Comparison of ENCODE assay signal across 8 cellular contexts in the genomic region with DNA sequence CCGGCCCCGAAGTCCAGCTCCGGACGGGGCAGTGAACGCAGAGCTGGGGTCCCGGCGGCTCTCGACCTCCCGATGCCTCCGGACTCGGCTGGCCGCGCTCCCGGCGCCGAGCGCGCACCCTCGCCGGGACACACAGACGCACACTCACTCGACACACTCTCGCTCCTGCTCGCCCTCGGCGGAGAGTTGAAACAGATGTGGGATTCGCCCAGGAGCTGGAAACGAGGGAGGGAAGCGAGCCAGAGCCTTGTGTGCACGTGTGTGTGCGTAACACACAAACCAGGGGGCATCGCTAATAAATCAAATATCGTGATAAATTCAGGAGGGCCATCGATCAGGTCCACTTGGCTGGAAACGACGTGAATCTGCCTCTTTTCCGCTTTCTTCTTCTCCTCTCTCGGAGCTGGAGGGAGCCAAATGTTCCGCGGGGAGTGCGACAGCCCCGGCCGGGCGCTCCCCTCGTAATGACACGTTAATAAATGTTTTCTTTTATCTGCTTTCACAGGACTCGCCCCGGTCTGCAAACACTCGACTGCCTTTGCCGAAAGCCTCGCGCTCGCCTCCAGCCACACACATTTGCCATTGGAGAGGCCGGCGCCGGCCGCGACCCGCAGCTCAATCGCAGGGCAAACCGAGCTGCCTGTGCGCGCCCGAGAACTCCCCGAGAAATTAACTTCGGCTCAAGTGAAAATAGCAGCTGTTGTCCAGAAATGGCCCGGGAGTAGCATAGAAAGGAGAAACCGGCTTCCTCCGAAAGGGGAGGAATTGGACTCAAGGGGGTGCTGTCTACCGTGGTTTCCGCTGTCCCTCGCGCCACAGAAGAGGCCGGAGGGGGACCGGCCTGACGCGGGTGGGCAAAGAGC. TPM values are rescaled to one million over a fixed set of nuclear protein-coding genes. Genes with fewer than 3 reads are reported as not detected.
A peak's percentile ranks its signal among the peaks of the same experiment; 100 is the strongest.
DNase-seq lines count a peak whose midpoint lies in the region; ATAC-seq and TF ChIP-seq lines count a peak whose summit lies in the region.

No MANE protein-coding gene starts in this region.

- no peaks in the 10 kb centered on the region for H3K36me3 ChIP-seq in GM23338 (ENCODE audit: insufficient read depth)
- H3K36me3 ChIP-seq in NT2/D1 (ENCODE audit: insufficient read depth, insufficient read length, low read length), result peaks cover 19% of the 10 kb centered on the region
- H3K36me3 ChIP-seq in sigmoid colon, result no peaks in the 10 kb centered on the region

- peak overlapping the region; percentile 89 for H3K4me3 Mint-ChIP-seq in GM23338

- H3K4me1 Mint-ChIP-seq in GM23338, result peaks cover 27% of the 10 kb centered on the region

- H3K9ac ChIP-seq in NT2/D1 (ENCODE audit: insufficient read length, low read depth), result peak overlapping the region; percentile 89

- H3K27me3 Mint-ChIP-seq in GM23338 (ENCODE audit: insufficient read depth, low read depth, poor library complexity), result peaks cover 27% of the 10 kb centered on the region

- TF ChIP-seq CTCF in C4-2B (conservative IDR thresholded peaks at IDR 0.05) (peak; percentile 78), GM23338 (conservative IDR thresholded peaks at IDR 0.05; ENCODE audit: low read depth in 2 of 2) (peak; percentile 71 to 78), sigmoid colon (IDR thresholded peaks at IDR 0.05) (peak; percentile 52 to 75 (median 66))

- peak; percentile 71 for ATAC-seq in GM23338
- ATAC-seq in HG03378 (IDR thresholded peaks at IDR 0.05; ENCODE audit: unreplicated experiment), result no peak

- DNase-seq in GM23338 (ENCODE audit: low spot score) (peak; percentile 77), NT2/D1 (ENCODE audit: low read depth, low spot score) (no peak), cerebellum (ENCODE audit: low spot score) (peak; percentile 16), inferior parietal cortex (ENCODE audit: extremely low spot score) (peak; percentile 74), sigmoid colon (peak; percentile 87), COLO829 (ENCODE audit: low spot score) (no peak)

- no peak overlapping the region for H3K27ac ChIP-seq in C4-2B
- no peak overlapping the region for H3K27ac ChIP-seq in GM23338 (ENCODE audit: low read depth)
- peak overlapping the region; percentile 82 to 93 (median 86) for H3K27ac ChIP-seq in sigmoid colon

- no peaks in the 10 kb centered on the region for H4K20me1 ChIP-seq in GM23338 (replicated peaks; ENCODE audit: insufficient read depth)

- TF ChIP-seq POLR2A in sigmoid colon (IDR thresholded peaks at IDR 0.05), result no peak

- intact Hi-C loops in sigmoid colon (cut with DNase I), result loop anchor here (1.0 to 5.0 kb wide), 6 partner anchors 61 to 834 kb away; no protein-coding TSS in a partner anchor

- H2AFZ ChIP-seq in GM23338, result peak overlapping the region; percentile 98

- H3K79me2 ChIP-seq in GM23338 (replicated peaks; ENCODE audit: insufficient read depth), result no peaks in the 10 kb centered on the region

- no peaks in the 10 kb centered on the region for H3K9me3 ChIP-seq in NT2/D1 (ENCODE audit: insufficient read depth, low read length)
- H3K9me3 ChIP-seq in sigmoid colon, result no peaks in the 10 kb centered on the region

- WGBS in sigmoid colon, 2 donors, result 1% methylated on average over 77 of the region's 77 CpGs

- H3K4me2 ChIP-seq in GM23338, result peak overlapping the region; percentile 82

- no peaks in the 10 kb centered on the region for H3K9me3 Mint-ChIP-seq in GM23338

- peaks cover 12% of the 10 kb centered on the region; the same call in 1 of the 2 replicates for H3K4me1 ChIP-seq in GM23338 (ENCODE audit: insufficient read depth)
- H3K4me1 ChIP-seq in NT2/D1 (ENCODE audit: insufficient read depth, insufficient read length), result no peaks in the 10 kb centered on the region
- H3K4me1 ChIP-seq in sigmoid colon, result peaks cover 0 to 72% (median 53%) of the 10 kb centered on the region in 4 donors

- H3K4me3 ChIP-seq in GM23338 (peak overlapping the region; percentile 82), NT2/D1 (ENCODE audit: insufficient read length, low read depth) (peak overlapping the region; percentile 74), sigmoid colon (peak overlapping the region; percentile 26 to 81 (median 72))

- peaks cover 48% of the 10 kb centered on the region for H3K27me3 ChIP-seq in GM23338 (ENCODE audit: insufficient read depth)
- H3K27me3 ChIP-seq in NT2/D1 (ENCODE audit: insufficient read depth, insufficient read length), result peaks cover 18% of the 10 kb centered on the region
- H3K27me3 ChIP-seq in sigmoid colon, result no peaks in the 10 kb centered on the region

- no peaks in the 10 kb centered on the region for H3K9me2 ChIP-seq in GM23338 (ENCODE audit: insufficient read depth)

- no peak overlapping the region for H3K27ac Mint-ChIP-seq in GM23338

- H3K36me3 Mint-ChIP-seq in GM23338 (ENCODE audit: low read depth), result no peaks in the 10 kb centered on the region; the same call in 2 of the 3 replicates

- no peak for TF ChIP-seq EP300 in sigmoid colon (IDR thresholded peaks at IDR 0.05)

- 0 out of 2 replicates have a peak, but pooled peaks cover 3% of the 10 kb centered on the region for H3F3A ChIP-seq in GM23338 (replicated peaks; ENCODE audit: low read depth)

TF ChIP-seq in GM23338, 12 proteins besides CTCF, POLR2A, EP300 and RAD21:
- TF ChIP-seq EZH2 (IDR thresholded peaks at IDR 0.05; ENCODE audit: low read depth, unreplicated experiment), result peak; percentile 65
- TF ChIP-seq, protein P1, sequence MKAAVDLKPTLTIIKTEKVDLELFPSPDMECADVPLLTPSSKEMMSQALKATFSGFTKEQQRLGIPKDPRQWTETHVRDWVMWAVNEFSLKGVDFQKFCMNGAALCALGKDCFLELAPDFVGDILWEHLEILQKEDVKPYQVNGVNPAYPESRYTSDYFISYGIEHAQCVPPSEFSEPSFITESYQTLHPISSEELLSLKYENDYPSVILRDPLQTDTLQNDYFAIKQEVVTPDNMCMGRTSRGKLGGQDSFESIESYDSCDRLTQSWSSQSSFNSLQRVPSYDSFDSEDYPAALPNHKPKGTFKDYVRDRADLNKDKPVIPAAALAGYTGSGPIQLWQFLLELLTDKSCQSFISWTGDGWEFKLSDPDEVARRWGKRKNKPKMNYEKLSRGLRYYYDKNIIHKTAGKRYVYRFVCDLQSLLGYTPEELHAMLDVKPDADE (IDR thresholded peaks at IDR 0.05), result no peak

RNA-seq across cellular contexts. Expression of a gene that starts 0.8 kb away (rescaled TPM):
- total RNA-seq in GM23338 (2014; rRNA removed; shearing (Covaris generic)), result 14.0 and 20.7 TPM in 2 replicates
- polyA plus RNA-seq in GM23338 (2016; fragmentation: Nextera tagmentation; extraction: Ambion mirVana), result 9.5 and 10.7 TPM in 2 replicates
- 22.6 TPM for total RNA-seq in cerebellum
- total RNA-seq in sigmoid colon, result 10 to 100 TPM; 14.6 to 63.4 (median 35.7) TPM
- 10 to 100 TPM; 18.0 to 70.1 (median 22.2) TPM for polyA plus RNA-seq in sigmoid colon

Comparison
In these comparisons a context has a peak if more than half of its experiments do, and no peak if none do; other contexts are left out.
1. H3K27ac ChIP-seq: peak in sigmoid colon (4 of 4); none in C4-2B (single experiment) and GM23338 (single experiment).
2. DNase-seq: peak in GM23338 (single experiment), cerebellum (single experiment), inferior parietal cortex (single experiment) and sigmoid colon (single experiment); none in NT2/D1 (single experiment) and COLO829 (single experiment).
3. Peak in every context shown above with its lines, with median percentiles within 50 percentile points of each other: CTCF ChIP-seq and H3K4me3 ChIP-seq.